9 cellular contexts compared by ENCODE assay signal in genomic region chr1:8889925-8890785, GRCh38. TPM values are rescaled to one million over a fixed set of nuclear protein-coding genes. Genes with fewer than 3 reads are reported as not detected.
A peak's percentile ranks its signal among the peaks of the same experiment; 100 is the strongest.
DNase-seq lines count a peak whose midpoint lies in the region; ATAC-seq and TF ChIP-seq lines count a peak whose summit lies in the region.
"Had no signal": no experiment of that assay in that cellular context is flagged by ENCODE, and none has a peak within 500 bp of the region (broad histone marks: within the 10 kb centered on the region; RNA-seq: fewer than 3 reads in every experiment).

No MANE protein-coding gene starts in this region.

- no peak overlapping the region for H2AFZ ChIP-seq in H9 (ENCODE audit: low read length)

- no peak for TF ChIP-seq POLR2A in transverse colon (IDR thresholded peaks at IDR 0.05)

- peak overlapping the region; percentile 36 for H3K27ac Mint-ChIP-seq in activated CD4-positive, alpha-beta T cell treated with anti-CD3 and anti-CD28 coated beads, Interleukin-2, amount 10 ng/mL, durations not matched to agents 7 days and 5 days
- peak overlapping the region; percentile 94 for H3K27ac Mint-ChIP-seq in MCF 10A (ENCODE audit: low read depth, unreplicated experiment)
- no peak overlapping the region for H3K27ac Mint-ChIP-seq in activated T-cell treated with anti-CD3 and anti-CD28 coated beads, Interleukin-2, amount 50 U/mL, for 24 hours
- no peak overlapping the region for H3K27ac Mint-ChIP-seq in H9
- H3K27ac Mint-ChIP-seq: CD4-positive, CD25-positive, alpha-beta regulatory T cell had no signal

- no peaks in the 10 kb centered on the region for H3K9me3 ChIP-seq in left lung
- H3K9me3 ChIP-seq in transverse colon = no peaks in the 10 kb centered on the region
- H3K9me3 ChIP-seq in H9 (ENCODE audit: control insufficient read depth, low read depth, low read length) = no peaks in the 10 kb centered on the region

- no peak overlapping the region for H3T11ph ChIP-seq in H9 (ENCODE audit: low read length)

- H3K4me1 ChIP-seq in left lung (peaks cover 0 to 33% of the 10 kb centered on the region in 2 donors), transverse colon (peaks cover 0 to 17% (median 10%) of the 10 kb centered on the region in 4 donors), H9 (ENCODE audit: insufficient read depth, low read length) (no peaks in the 10 kb centered on the region)

- no peak overlapping the region for H2BK20ac ChIP-seq in H9 (ENCODE audit: low read depth, low read length, poor library complexity, severe bottlenecking)

- no peak for DNase-seq in activated CD4-positive, alpha-beta T cell treated with anti-CD3 and anti-CD28 coated beads, Interleukin-2, amount 10 ng/mL, durations not matched to agents 7 days and 5 days
- DNase-seq in activated CD4-positive, alpha-beta T cell treated with anti-CD3 and anti-CD28 coated beads for 1 hour = no peak
- peak; percentile 97 for DNase-seq in MCF 10A (ENCODE audit: unreplicated experiment)
- peak; percentile 78 to 85 for DNase-seq in left lung
- peak; percentile 74 for DNase-seq in transverse colon
- DNase-seq in activated T-cell treated with anti-CD3 and anti-CD28 coated beads, Interleukin-2, amount 50 U/mL, for 24 hours = no peak
- DNase-seq in H9 = no peak
- DNase-seq: CD4-positive, CD25-positive, alpha-beta regulatory T cell had no signal

- intact Hi-C loops in MCF 10A (cut with micrococcal nuclease) (loop anchor here (1.0 to 2.0 kb wide), 2 partner anchors 10 to 15 kb away; no protein-coding TSS in a partner anchor), left lung (cut with DNase I) (no loop called here), transverse colon (cut with DNase I; ENCODE audit: low total_unique reads) (no loop called here)

- H3K27me3 Mint-ChIP-seq in activated CD4-positive, alpha-beta T cell treated with anti-CD3 and anti-CD28 coated beads, Interleukin-2, amount 10 ng/mL, durations not matched to agents 7 days and 5 days = no peaks in the 10 kb centered on the region
- no peaks in the 10 kb centered on the region for H3K27me3 Mint-ChIP-seq in MCF 10A (ENCODE audit: insufficient read depth, unreplicated experiment)
- no peaks in the 10 kb centered on the region for H3K27me3 Mint-ChIP-seq in activated T-cell treated with anti-CD3 and anti-CD28 coated beads, Interleukin-2, amount 50 U/mL, for 24 hours
- peaks cover 13% of the 10 kb centered on the region for H3K27me3 Mint-ChIP-seq in H9 (ENCODE audit: low read depth)
- H3K27me3 Mint-ChIP-seq: CD4-positive, CD25-positive, alpha-beta regulatory T cell had no signal

- no peak overlapping the region for H3K14ac ChIP-seq in H9 (ENCODE audit: insufficient read depth, low read length)

- H2BK5ac ChIP-seq in H9 (ENCODE audit: insufficient read length, low read length) = no peak overlapping the region

- 20 to 35% methylated on average over 8 to 18 of the region's 18 CpGs for WGBS in transverse colon (ENCODE audit: low coverage in 1 of 2), 2 donors
- WGBS in H9 (ENCODE audit: extremely low coverage, insufficient read length, low lambda C conversion rate) = no CpG with 5 or more reads among the region's 18 CpGs

- no peak overlapping the region for H2AK5ac ChIP-seq in H9 (ENCODE audit: insufficient read length, low read length)

- no peak overlapping the region for H3K18ac ChIP-seq in H9 (ENCODE audit: insufficient read length, low read depth, low read length)

- CTCF ChIA-PET in activated CD4-positive, alpha-beta T cell treated with anti-CD3 and anti-CD28 coated beads, Interleukin-2, amount 10 ng/mL, durations not matched to agents 7 days and 5 days (lab: Charles Lee) = interaction anchor here (0.7 to 5.0 kb wide), 2 partner anchors 10 to 53 kb away, joined by 3 to 29 read pairs; partner anchors contain the start of gene ENO1
- CTCF ChIA-PET in MCF 10A (lab: Yijun Ruan, JAX) = interaction anchor here (0.6 to 2.3 kb wide), 6 partner anchors 9 to 28 kb away, joined by 3 to 10 read pairs (median 3); no protein-coding TSS in a partner anchor

- no peaks in the 10 kb centered on the region for H3K36me3 ChIP-seq in left lung
- no peaks in the 10 kb centered on the region for H3K36me3 ChIP-seq in transverse colon

- H3K36me3 Mint-ChIP-seq in activated CD4-positive, alpha-beta T cell treated with anti-CD3 and anti-CD28 coated beads, Interleukin-2, amount 10 ng/mL, durations not matched to agents 7 days and 5 days (ENCODE audit: low read depth) = peaks cover 2% of the 10 kb centered on the region
- H3K36me3 Mint-ChIP-seq in MCF 10A (ENCODE audit: insufficient read depth, unreplicated experiment) (no peaks in the 10 kb centered on the region), H9 (ENCODE audit: insufficient read depth in 1 of 3, low read depth in 3 of 3) (no peaks in the 10 kb centered on the region)
- no peaks in the 10 kb centered on the region for H3K36me3 Mint-ChIP-seq in activated T-cell treated with anti-CD3 and anti-CD28 coated beads, Interleukin-2, amount 50 U/mL, for 24 hours (ENCODE audit: low read depth)
- H3K36me3 Mint-ChIP-seq: CD4-positive, CD25-positive, alpha-beta regulatory T cell had no signal

- TSS peak; percentile 43 for BruUV-seq in MCF 10A (replicated peaks; lab: Mats Ljungman, UMichigan)

- peaks cover 8% of the 10 kb centered on the region for H3K4me1 Mint-ChIP-seq in activated CD4-positive, alpha-beta T cell treated with anti-CD3 and anti-CD28 coated beads, Interleukin-2, amount 10 ng/mL, durations not matched to agents 7 days and 5 days
- H3K4me1 Mint-ChIP-seq in MCF 10A (ENCODE audit: insufficient read depth, unreplicated experiment) = peaks cover 18% of the 10 kb centered on the region
- H3K4me1 Mint-ChIP-seq in activated T-cell treated with anti-CD3 and anti-CD28 coated beads, Interleukin-2, amount 50 U/mL, for 24 hours (ENCODE audit: low read depth) = peaks cover 6% of the 10 kb centered on the region
- peaks cover 2 to 13% of the 10 kb centered on the region in 2 experiments; a peak in 3 of 4 replicates for H3K4me1 Mint-ChIP-seq in H9
- H3K4me1 Mint-ChIP-seq: CD4-positive, CD25-positive, alpha-beta regulatory T cell had no signal

- H3K4me3 ChIP-seq in left lung = no peak overlapping the region
- H3K4me3 ChIP-seq in transverse colon = peak overlapping the region in 1 of 4 donors; percentile 24

- H3K4me3 Mint-ChIP-seq in activated CD4-positive, alpha-beta T cell treated with anti-CD3 and anti-CD28 coated beads, Interleukin-2, amount 10 ng/mL, durations not matched to agents 7 days and 5 days = no peak overlapping the region
- H3K4me3 Mint-ChIP-seq in MCF 10A (ENCODE audit: unreplicated experiment) (peak overlapping the region; percentile 67), H9 (no peak overlapping the region)
- no peak overlapping the region for H3K4me3 Mint-ChIP-seq in activated T-cell treated with anti-CD3 and anti-CD28 coated beads, Interleukin-2, amount 50 U/mL, for 24 hours
- H3K4me3 Mint-ChIP-seq: CD4-positive, CD25-positive, alpha-beta regulatory T cell had no signal

- no peak overlapping the region for H3K9ac ChIP-seq in H9 (ENCODE audit: extremely low read depth, insufficient read length, low read length)

- no peak overlapping the region for H4K91ac ChIP-seq in H9 (ENCODE audit: insufficient read length, low read depth, low read length)

- POLR2A ChIA-PET in activated CD4-positive, alpha-beta T cell treated with anti-CD3 and anti-CD28 coated beads, Interleukin-2, amount 10 ng/mL, durations not matched to agents 7 days and 5 days (lab: Charles Lee) = interaction anchor here (0.6 kb wide), 1 partner anchor 21 kb away, joined by 8 read pairs; no protein-coding TSS in a partner anchor
- POLR2A ChIA-PET in MCF 10A (lab: Yijun Ruan, JAX) = interaction anchor here (0.6 to 3.0 kb wide), 13 partner anchors 10 to 219 kb away, joined by 3 to 63 read pairs (median 5); partner anchors contain the start of gene ENO1

- H3K4me2 ChIP-seq in H9 (ENCODE audit: insufficient read depth, insufficient read length, low read length) = no peak overlapping the region

- H3K27me3 ChIP-seq in left lung (no peaks in the 10 kb centered on the region), transverse colon (no peaks in the 10 kb centered on the region), H9 (ENCODE audit: insufficient read depth, low read length) (no peaks in the 10 kb centered on the region)

- peak overlapping the region; percentile 42 to 75 for H3K27ac ChIP-seq in left lung
- H3K27ac ChIP-seq in transverse colon = peak overlapping the region; percentile 49 to 76 (median 54)
- H3K27ac ChIP-seq in H9 (ENCODE audit: insufficient read length, low read depth, low read length) = no peak overlapping the region

- H3K79me2 ChIP-seq in H9 (ENCODE audit: insufficient read depth, low read length) = no peaks in the 10 kb centered on the region

- no peaks in the 10 kb centered on the region for H3K23me2 ChIP-seq in H9 (ENCODE audit: insufficient read length, low read depth, low read length, poor library complexity, severe bottlenecking)

- no peaks in the 10 kb centered on the region for H3K9me3 Mint-ChIP-seq in activated CD4-positive, alpha-beta T cell treated with anti-CD3 and anti-CD28 coated beads, Interleukin-2, amount 10 ng/mL, durations not matched to agents 7 days and 5 days
- H3K9me3 Mint-ChIP-seq in MCF 10A (ENCODE audit: unreplicated experiment) (no peaks in the 10 kb centered on the region), H9 (no peaks in the 10 kb centered on the region)
- H3K9me3 Mint-ChIP-seq in activated T-cell treated with anti-CD3 and anti-CD28 coated beads, Interleukin-2, amount 50 U/mL, for 24 hours = no peaks in the 10 kb centered on the region
- H3K9me3 Mint-ChIP-seq: CD4-positive, CD25-positive, alpha-beta regulatory T cell had no signal

- H4K8ac ChIP-seq in H9 (replicated peaks; ENCODE audit: insufficient read length, low read depth, low read length) = no peak overlapping the region

- H3K56ac ChIP-seq in H9 (ENCODE audit: insufficient read length, low read depth, low read length) = no peak overlapping the region

- H4K5ac ChIP-seq in H9 (ENCODE audit: insufficient read length, low read depth, low read length) = no peak overlapping the region

- no peak overlapping the region for H2BK12ac ChIP-seq in H9 (ENCODE audit: insufficient read length, low read depth, low read length)

- TF ChIP-seq CTCF in MCF 10A (IDR thresholded peaks at IDR 0.05; ENCODE audit: unreplicated experiment) = no peak
- no peak for TF ChIP-seq CTCF in left lung (IDR thresholded peaks at IDR 0.05)
- TF ChIP-seq CTCF in transverse colon (IDR thresholded peaks at IDR 0.05) = no peak
- no peak for TF ChIP-seq CTCF in H9 (conservative IDR thresholded peaks at IDR 0.05)

- H3K4ac ChIP-seq in H9 (ENCODE audit: low read depth, low read length) = no peak overlapping the region

- in situ Hi-C loops in transverse colon (cut with MboI; ENCODE audit: low pct_ligation_motif_present in 1 of 4, low pct_unique_long_range_greater_than_20kb in 1 of 4, low sequenced_read_pairs in 3 of 4) = no loop called here

- TF ChIP-seq EP300 in transverse colon (IDR thresholded peaks at IDR 0.05; ENCODE audit: low read depth) = no peak

- H4K20me1 ChIP-seq in H9 (ENCODE audit: control insufficient read depth, insufficient read depth, insufficient read length) = no peaks in the 10 kb centered on the region

- H3K79me1 ChIP-seq in H9 (ENCODE audit: insufficient read depth, low read depth, low read length, poor library complexity, severe bottlenecking) = no peaks in the 10 kb centered on the region

- no peak overlapping the region for H2BK120ac ChIP-seq in H9 (ENCODE audit: low read depth, low read length, poor library complexity, severe bottlenecking)

- no peak overlapping the region for H3K23ac ChIP-seq in H9 (ENCODE audit: insufficient read length, low read depth, low read length)

- peak; percentile 84 for ATAC-seq in left lung
- no peak for ATAC-seq in GM21717 (IDR thresholded peaks at IDR 0.05; ENCODE audit: unreplicated experiment)

- no peak overlapping the region for H2BK15ac ChIP-seq in H9 (ENCODE audit: low read depth, low read length)

RNA-seq across cellular contexts. Expression of gene ENO1, which starts 11.7 kb away (rescaled TPM):
- total RNA-seq in activated CD4-positive, alpha-beta T cell treated with anti-CD3 and anti-CD28 coated beads, Interleukin-2, amount 10 ng/mL, durations not matched to agents 7 days and 5 days = 1,000 to 10,000 TPM; 1,608 to 1,874 TPM
- total RNA-seq in MCF 10A (2022) = 2,592 and 2,811 TPM in 2 replicates
- total RNA-seq in left lung = 1,000 to 10,000 TPM in 1 of 2 donors, 100 to 1,000 TPM in 1; 753 to 1,734 TPM
- total RNA-seq in transverse colon = 100 to 1,000 TPM; 202 to 407 (median 320) TPM
- total RNA-seq in H9 (2021) = 1,781 and 1,786 TPM in 2 replicates

RNA-seq across cellular contexts. Expression of gene CA6, which starts 55.5 kb away (rescaled TPM):
- total RNA-seq in activated CD4-positive, alpha-beta T cell treated with anti-CD3 and anti-CD28 coated beads, Interleukin-2, amount 10 ng/mL, durations not matched to agents 7 days and 5 days = under 1 TPM; 0.25 to 0.31 TPM
- total RNA-seq in MCF 10A (2022) (not detected in 2 replicates), left lung (not detected), transverse colon (not detected), H9 (2021) (not detected in 2 replicates)
- total RNA-seq: CD4-positive, CD25-positive, alpha-beta regulatory T cell had no signal

Comparison
In these comparisons a context has a peak if more than half of its experiments do, and no peak if none do; other contexts are left out.
1. DNase-seq: peak in MCF 10A (single experiment), left lung (2 of 2) and transverse colon (single experiment); none in activated CD4-positive, alpha-beta T cell treated with anti-CD3 and anti-CD28 coated beads, Interleukin-2, amount 10 ng/mL, durations not matched to agents 7 days and 5 days (single experiment), activated CD4-positive, alpha-beta T cell treated with anti-CD3 and anti-CD28 coated beads for 1 hour (single experiment), activated T-cell treated with anti-CD3 and anti-CD28 coated beads, Interleukin-2, amount 50 U/mL, for 24 hours (single experiment) and H9 (single experiment).
2. H3K27ac Mint-ChIP-seq: peak in activated CD4-positive, alpha-beta T cell treated with anti-CD3 and anti-CD28 coated beads, Interleukin-2, amount 10 ng/mL, durations not matched to agents 7 days and 5 days (single experiment) and MCF 10A (single experiment); none in activated T-cell treated with anti-CD3 and anti-CD28 coated beads, Interleukin-2, amount 50 U/mL, for 24 hours (single experiment) and H9 (0 of 3).